In genomic region chr6:37059344-37060194, GRCh38 we compare ENCODE assay signal across 1 cellular context.
A peak's percentile ranks its signal among the peaks of the same experiment; 100 is the strongest.
TF ChIP-seq lines count a peak whose summit lies in the region.

No MANE protein-coding gene starts in this region.

TF ChIP-seq in HepG2, 621 proteins besides CTCF, POLR2A, EP300 and RAD21 (continued from another document and continues in another):
- TF ChIP-seq ZNF710 (CRISPR knock-in tag; IDR thresholded peaks at IDR 0.05; ENCODE audit: borderline replicate concordance), result peak; percentile 65; the same call in 1 of the 2 replicates
- 0 out of 2 replicates have a peak, but pooled peaks have one; percentile 20 for TF ChIP-seq ATF7-NPFF (CRISPR knock-in tag; IDR thresholded peaks at IDR 0.05; ENCODE audit: low read depth)
- TF ChIP-seq ZNF570 (CRISPR knock-in tag; IDR thresholded peaks at IDR 0.05; ENCODE audit: borderline replicate concordance), result no peak
- TF ChIP-seq ZNF558 (CRISPR knock-in tag; IDR thresholded peaks at IDR 0.05; ENCODE audit: borderline replicate concordance), result 0 out of 2 replicates have a peak, but pooled peaks have one; percentile 28
- TF ChIP-seq STAT5B (CRISPR knock-in tag; IDR thresholded peaks at IDR 0.05), result no peak
- TF ChIP-seq DPF2 (CRISPR knock-in tag; IDR thresholded peaks at IDR 0.05; ENCODE audit: borderline replicate concordance, low read depth), result no peak
- peak; percentile 57; the same call in 1 of the 2 replicates for TF ChIP-seq ZNF773 (CRISPR knock-in tag; IDR thresholded peaks at IDR 0.05; ENCODE audit: borderline replicate concordance)
- peak; percentile 93 for TF ChIP-seq NFKBIZ (CRISPR knock-in tag; IDR thresholded peaks at IDR 0.05)
- peak; percentile 84 for TF ChIP-seq TGIF2 (CRISPR knock-in tag; IDR thresholded peaks at IDR 0.05)
- peak; percentile 69; the same call in 1 of the 2 replicates for TF ChIP-seq ATF2 (CRISPR knock-in tag; IDR thresholded peaks at IDR 0.05)
- TF ChIP-seq ZNF317 (CRISPR knock-in tag; IDR thresholded peaks at IDR 0.05), result 0 out of 2 replicates have a peak, but pooled peaks have one; percentile 17
- TF ChIP-seq ELF4 (CRISPR knock-in tag; IDR thresholded peaks at IDR 0.05; ENCODE audit: borderline replicate concordance), result peak; percentile 75; the same call in 1 of the 2 replicates
- peak; percentile 81 for TF ChIP-seq BCL6 (CRISPR knock-in tag; IDR thresholded peaks at IDR 0.05)
- TF ChIP-seq GPBP1L1 (CRISPR knock-in tag; IDR thresholded peaks at IDR 0.05), result no peak
- TF ChIP-seq ZNF550 (CRISPR knock-in tag; IDR thresholded peaks at IDR 0.05; ENCODE audit: borderline replicate concordance), result 0 out of 2 replicates have a peak, but pooled peaks have one; percentile 66
- TF ChIP-seq ZNF747 (CRISPR knock-in tag; IDR thresholded peaks at IDR 0.05; ENCODE audit: borderline replicate concordance), result peak; percentile 90
- TF ChIP-seq ZNF709 (CRISPR knock-in tag; IDR thresholded peaks at IDR 0.05), result peak; percentile 94
- TF ChIP-seq HNF4A (CRISPR knock-in tag; IDR thresholded peaks at IDR 0.05), result peak; percentile 89
- peak; percentile 58 for TF ChIP-seq ZSCAN31 (CRISPR knock-in tag; IDR thresholded peaks at IDR 0.05; ENCODE audit: low read depth)
- TF ChIP-seq ARID3A (IDR thresholded peaks at IDR 0.05; ENCODE audit: low read depth, low read length), result peak; percentile 88
- TF ChIP-seq SNAI1 (CRISPR knock-in tag; IDR thresholded peaks at IDR 0.05; ENCODE audit: borderline replicate concordance), result 0 out of 2 replicates have a peak, but pooled peaks have one; percentile 22
- no peak for TF ChIP-seq ZNF577 (CRISPR knock-in tag; IDR thresholded peaks at IDR 0.05; ENCODE audit: borderline replicate concordance, low read depth)
- no peak for TF ChIP-seq CENPX (CRISPR knock-in tag; IDR thresholded peaks at IDR 0.05)
- peak; percentile 74 for TF ChIP-seq MTA1 (CRISPR knock-in tag; IDR thresholded peaks at IDR 0.05; ENCODE audit: borderline replicate concordance)
- TF ChIP-seq PRPF4 (IDR thresholded peaks at IDR 0.05; ENCODE audit: low read depth, low read length, poor library complexity, severe bottlenecking), result no peak
- peak; percentile 55; the same call in 1 of the 2 replicates for TF ChIP-seq ZNF451 (CRISPR knock-in tag; IDR thresholded peaks at IDR 0.05)
- peak; percentile 45 for TF ChIP-seq ELF1 (CRISPR knock-in tag; IDR thresholded peaks at IDR 0.05)
- TF ChIP-seq DMTF1 (CRISPR knock-in tag; IDR thresholded peaks at IDR 0.05), result no peak
- TF ChIP-seq ATAD3A (CRISPR knock-in tag; IDR thresholded peaks at IDR 0.05), result no peak
- TF ChIP-seq RERE (CRISPR knock-in tag; IDR thresholded peaks at IDR 0.05; ENCODE audit: low read depth), result peak; percentile 36; the same call in 1 of the 2 replicates
- peak; percentile 61; the same call in 1 of the 2 replicates for TF ChIP-seq ZNF414 (CRISPR knock-in tag; IDR thresholded peaks at IDR 0.05)
- peak; percentile 53 for TF ChIP-seq SP4 (CRISPR knock-in tag; IDR thresholded peaks at IDR 0.05)
- peak; percentile 86 for TF ChIP-seq TFE3 (CRISPR knock-in tag; IDR thresholded peaks at IDR 0.05)
- TF ChIP-seq KDM3A (CRISPR knock-in tag; IDR thresholded peaks at IDR 0.05; ENCODE audit: low read depth), result peak; percentile 73; the same call in 1 of the 2 replicates
- peak; percentile 71; the same call in 1 of the 2 replicates for TF ChIP-seq ZNF652 (CRISPR knock-in tag; IDR thresholded peaks at IDR 0.05; ENCODE audit: borderline replicate concordance, low read depth)
- TF ChIP-seq ZNF589 (CRISPR knock-in tag; conservative IDR thresholded peaks at IDR 0.05), result no peak; the same call in 1 of the 2 replicates
- TF ChIP-seq USF2 (IDR thresholded peaks at IDR 0.05; ENCODE audit: low read depth, low read length), result no peak
- TF ChIP-seq USF2 (CRISPR knock-in tag; IDR thresholded peaks at IDR 0.05; ENCODE audit: borderline replicate concordance), result peak; percentile 42; the same call in 1 of the 2 replicates
- TF ChIP-seq FOXK1 (CRISPR knock-in tag; IDR thresholded peaks at IDR 0.05; ENCODE audit: borderline replicate concordance, low read depth), result peak; percentile 67; the same call in 1 of the 2 replicates
- TF ChIP-seq SALL1 (CRISPR knock-in tag; IDR thresholded peaks at IDR 0.05), result peak; percentile 95
- peak; percentile 84 for TF ChIP-seq ZEB1 (IDR thresholded peaks at IDR 0.05; ENCODE audit: insufficient replicate concordance, low read depth)
